Comparison of ENCODE assay signal across 23 cellular contexts in genomic region chr6:53717571-53717970, GRCh38.
"Had no signal": no experiment of that assay in that cellular context is flagged by ENCODE, and none has a peak within 500 bp of the region (broad histone marks: within the 10 kb centered on the region; RNA-seq: fewer than 3 reads in every experiment).

No MANE protein-coding gene starts in this region.

- H3K27me3 ChIP-seq: neural progenitor cell, vagina had no signal

- H3K4me3 Mint-ChIP-seq: activated CD8-positive, alpha-beta T cell treated with anti-CD3 and anti-CD28 coated beads, Interleukin-2, amount 10 ng/mL, durations not matched to agents 7 days and 5 days; activated naive CD8-positive, alpha-beta T cell; activated T-cell treated with anti-CD3 and anti-CD28 coated beads, Interleukin-2, amount 50 U/mL, for 72 hours; brain; neural progenitor cell; stimulated activated naive B cell treated with anti-CD40 and anti-IgM and Interleukin-4, amounts not matched to agents 10 μg/mL and 1 μg/mL and 100 μg/mL, for 72 hours; T-helper 17 cell had no signal

- H3K27ac Mint-ChIP-seq: activated CD8-positive, alpha-beta T cell treated with anti-CD3 and anti-CD28 coated beads, Interleukin-2, amount 10 ng/mL, durations not matched to agents 7 days and 5 days; activated naive CD8-positive, alpha-beta T cell; activated T-cell treated with anti-CD3 and anti-CD28 coated beads, Interleukin-2, amount 50 U/mL, for 72 hours; brain; neural progenitor cell; stimulated activated naive B cell treated with anti-CD40 and anti-IgM and Interleukin-4, amounts not matched to agents 10 μg/mL and 1 μg/mL and 100 μg/mL, for 72 hours; T-helper 17 cell had no signal

- H3K9me3 Mint-ChIP-seq: activated T-cell treated with anti-CD3 and anti-CD28 coated beads, Interleukin-2, amount 50 U/mL, for 72 hours; brain; neural progenitor cell; stimulated activated naive B cell treated with anti-CD40 and anti-IgM and Interleukin-4, amounts not matched to agents 10 μg/mL and 1 μg/mL and 100 μg/mL, for 72 hours had no signal

- H3K36me3 Mint-ChIP-seq: activated naive CD8-positive, alpha-beta T cell; brain; neural progenitor cell; stimulated activated naive B cell treated with anti-CD40 and anti-IgM and Interleukin-4, amounts not matched to agents 10 μg/mL and 1 μg/mL and 100 μg/mL, for 72 hours had no signal

- H3K27ac ChIP-seq: lower lobe of right lung, neural progenitor cell, parathyroid adenoma, tibial artery, vagina, WERI-Rb-1 had no signal

- H3K36me3 ChIP-seq: lower lobe of right lung, neural progenitor cell, tibial artery, vagina, WERI-Rb-1 had no signal

- DNase-seq: activated CD4-positive, alpha-beta T cell treated with anti-CD3 and anti-CD28 coated beads for 4 hours; activated CD8-positive, alpha-beta memory T cell treated with anti-CD3 and anti-CD28 coated beads, Interleukin-2, amount 50 U/mL, for 48 hours; activated CD8-positive, alpha-beta T cell treated with anti-CD3 and anti-CD28 coated beads, Interleukin-2, amount 10 ng/mL, durations not matched to agents 7 days and 5 days; activated gamma-delta T cell; activated T-cell treated with anti-CD3 and anti-CD28 coated beads, Interleukin-2, amount 50 U/mL, for 72 hours; amygdala; cortex of kidney; effector CD4-positive, alpha-beta T cell; foreskin melanocyte; left cardiac atrium; lower lobe of right lung; midbrain; stimulated activated CD4-positive, alpha-beta T cell treated with anti-CD3 and anti-CD28 coated beads, Interleukin-15, amount 100 ng/mL, for 24 hours; stimulated activated CD4-positive, alpha-beta T cell treated with anti-CD3 and anti-CD28 coated beads, Interleukin-4, amount 100 ng/mL, for 1 hour; stimulated activated naive B cell treated with anti-CD40 and anti-IgM and Interleukin-4, amounts not matched to agents 10 μg/mL and 1 μg/mL and 100 μg/mL, for 72 hours; T-helper 17 cell; tibial artery; WERI-Rb-1 had no signal

- H3K4me3 ChIP-seq: lower lobe of right lung, neural progenitor cell, tibial artery, vagina had no signal

- ATAC-seq: activated CD8-positive, alpha-beta T cell treated with anti-CD3 and anti-CD28 coated beads, Interleukin-2, amount 10 ng/mL, durations not matched to agents 7 days and 5 days; left cardiac atrium; lower lobe of right lung; stimulated activated naive B cell treated with anti-CD40 and anti-IgM and Interleukin-4, amounts not matched to agents 10 μg/mL and 1 μg/mL and 100 μg/mL, for 72 hours; T-helper 17 cell had no signal
